Comparison of ENCODE assay signal across 1 cellular context in genomic region chr1:11942280-11942679, GRCh38.
TF ChIP-seq lines count a peak whose summit lies in the region.

No MANE protein-coding gene starts in this region.

TF ChIP-seq in HepG2, 621 proteins besides CTCF, POLR2A, EP300 and RAD21:
- TF ChIP-seq ZFP36 (IDR thresholded peaks at IDR 0.05; ENCODE audit: borderline replicate concordance, low read depth, low read length, partially characterized antibody): peak; percentile 19
- TF ChIP-seq, protein P1, sequence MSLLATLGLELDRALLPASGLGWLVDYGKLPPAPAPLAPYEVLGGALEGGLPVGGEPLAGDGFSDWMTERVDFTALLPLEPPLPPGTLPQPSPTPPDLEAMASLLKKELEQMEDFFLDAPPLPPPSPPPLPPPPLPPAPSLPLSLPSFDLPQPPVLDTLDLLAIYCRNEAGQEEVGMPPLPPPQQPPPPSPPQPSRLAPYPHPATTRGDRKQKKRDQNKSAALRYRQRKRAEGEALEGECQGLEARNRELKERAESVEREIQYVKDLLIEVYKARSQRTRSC (CRISPR knock-in tag; IDR thresholded peaks at IDR 0.05; ENCODE audit: low read depth): no peak
TF ChIP-seq in HepG2: peak in this region for 1.
